ENCODE assay signal across 15 cellular contexts in genomic region chr20:17825251-17825691, GRCh38.
DNase-seq lines count a peak whose midpoint lies in the region; ATAC-seq and TF ChIP-seq lines count a peak whose summit lies in the region.
"Had no signal": no experiment of that assay in that cellular context is flagged by ENCODE, and none has a peak within 500 bp of the region (broad histone marks: within the 10 kb centered on the region; RNA-seq: fewer than 3 reads in every experiment).

No MANE protein-coding gene starts in this region.

- in situ Hi-C loops in GM23248 (cut with MboI), result no loop called here

- no peaks in the 10 kb centered on the region for H3K9me2 ChIP-seq in GM23248 (ENCODE audit: insufficient read depth)

- peak overlapping the region; percentile 71 for H2AFZ ChIP-seq in GM23248

- H3K4me3 ChIP-seq in GM23248 (no peak overlapping the region), choroid plexus epithelial cell (ENCODE audit: low read depth, low read length) (no peak overlapping the region), skeletal muscle tissue (ENCODE audit: low read length in 3 of 3) (no peak overlapping the region)
- H3K4me3 ChIP-seq: SJSA1 had no signal

- peak; percentile 32 for ATAC-seq in left lobe of liver

- H3F3A ChIP-seq in GM23248 (ENCODE audit: insufficient read depth), result peaks cover 4% of the 10 kb centered on the region; the same call in 1 of the 2 replicates

- no peak for DNase-seq in GM23248
- DNase-seq in choroid plexus epithelial cell (ENCODE audit: low read depth), result peak; percentile 30
- DNase-seq in left lobe of liver (ENCODE audit: low spot score), result no peak
- DNase-seq in OCI-M1 (lab: John Stamatoyannopoulos, UW), result no peak
- no peak for DNase-seq in HCEC 1CT
- no peak for DNase-seq in mesenteric fat pad (ENCODE audit: low spot score)
- DNase-seq in NCI-H1694 treated with DMSO at 0.1 percent for 48 hours (lab: John Stamatoyannopoulos, UW), result no peak
- DNase-seq: cerebellar nuclear complex; erythroblast; KG1; midbrain; NCI-H1694; stimulated activated CD4-positive, alpha-beta T cell treated with anti-CD3 and anti-CD28 coated beads, Interleukin-2, amount 100 ng/mL, for 48 hours had no signal

- H3K9ac ChIP-seq in GM23248 (no peak overlapping the region), skeletal muscle tissue (ENCODE audit: low read depth in 1 of 3, low read length in 3 of 3) (no peak overlapping the region)

- H3K27me3 ChIP-seq in GM23248 (replicated peaks; ENCODE audit: insufficient read depth) (no peaks in the 10 kb centered on the region), skeletal muscle tissue (ENCODE audit: control insufficient read depth in 3 of 3, insufficient read depth in 3 of 3, low read length in 3 of 3) (no peaks in the 10 kb centered on the region)
- H3K27me3 ChIP-seq: SJSA1 had no signal

- TF ChIP-seq CTCF in choroid plexus epithelial cell (conservative IDR thresholded peaks at IDR 0.05; ENCODE audit: low read depth, low read length), result no peak

- 71 to 73% methylated on average over 13 of the region's 13 CpGs for WGBS in GM23248 (ENCODE audit: low coverage in 1 of 2, low lambda C conversion rate in 2 of 2, missing lambda C conversion rate in 2 of 2), 2 experiments

- H3K79me2 ChIP-seq in GM23248 (ENCODE audit: insufficient read depth), result no peaks in the 10 kb centered on the region

- H3K36me3 ChIP-seq in GM23248 (ENCODE audit: low read depth), result no peaks in the 10 kb centered on the region
- no peaks in the 10 kb centered on the region for H3K36me3 ChIP-seq in skeletal muscle tissue (ENCODE audit: control insufficient read depth in 3 of 3, insufficient read depth in 3 of 3, low read length in 3 of 3)
- H3K36me3 ChIP-seq: SJSA1 had no signal

- no peaks in the 10 kb centered on the region for H3K9me3 ChIP-seq in GM23248 (ENCODE audit: low read depth)
- no peaks in the 10 kb centered on the region for H3K9me3 ChIP-seq in skeletal muscle tissue (ENCODE audit: control insufficient read depth in 3 of 3, low read length in 3 of 3)
- H3K9me3 ChIP-seq: SJSA1 had no signal

- no peak overlapping the region for H3K4me2 ChIP-seq in GM23248 (ENCODE audit: unreplicated experiment)

- H3K4me1 ChIP-seq in GM23248 (ENCODE audit: insufficient read depth) (peaks cover 16% of the 10 kb centered on the region), skeletal muscle tissue (ENCODE audit: control insufficient read depth in 3 of 3, insufficient read depth in 3 of 3, low read length in 3 of 3) (peaks cover 0 to 9% (median 0%) of the 10 kb centered on the region in 3 donors)
- H3K4me1 ChIP-seq: SJSA1 had no signal

- H3K27ac ChIP-seq in GM23248, result peak overlapping the region; percentile 27; the same call in 1 of the 2 replicates
- H3K27ac ChIP-seq in skeletal muscle tissue (ENCODE audit: low read depth, low read length), result peak overlapping the region; percentile 60
- H3K27ac ChIP-seq: SJSA1 had no signal

- no peaks in the 10 kb centered on the region for H4K20me1 ChIP-seq in GM23248 (ENCODE audit: insufficient read depth)
